Comparison of ENCODE assay signal across 17 cellular contexts in the genomic region with DNA sequence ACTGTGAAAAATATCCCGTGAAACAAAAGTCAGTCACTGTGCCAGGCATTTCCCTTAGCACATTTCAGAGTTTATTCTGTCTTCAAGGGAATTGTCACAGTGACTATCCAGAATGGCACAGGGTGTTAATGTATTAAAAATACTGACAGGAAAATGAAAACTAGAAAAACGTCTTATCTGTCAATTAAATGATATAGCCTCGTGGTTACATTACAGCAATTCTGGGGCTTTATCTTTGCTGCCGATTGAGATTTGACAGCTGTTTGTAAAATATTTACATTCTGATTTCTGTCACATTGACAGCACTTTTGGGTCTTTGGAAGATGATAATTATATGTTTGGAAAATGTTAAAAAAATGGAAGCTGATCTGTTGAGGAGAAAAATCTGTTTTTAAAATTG.
"Had no signal": no experiment of that assay in that cellular context is flagged by ENCODE, and none has a peak within 500 bp of the region (broad histone marks: within the 10 kb centered on the region; RNA-seq: fewer than 3 reads in every experiment).

No MANE protein-coding gene starts in this region.

- H3K27me3 ChIP-seq: stomach, suprapubic skin, testis, thyroid gland, tibial artery, tibial nerve, transverse colon, upper lobe of left lung, upper lobe of right lung, uterus, vagina had no signal

- H3K4me3 ChIP-seq: stomach, suprapubic skin, testis, thoracic aorta, thyroid gland, tibial artery, tibial nerve, transverse colon, upper lobe of left lung, upper lobe of right lung, uterus, vagina had no signal

- ATAC-seq: stimulated activated effector memory CD8-positive, alpha-beta T cell treated with anti-CD3 and anti-CD28 coated beads, Interleukin-12 subunit alpha, Interleukin-12 subunit beta, amount 100 ng/mL, for 72 hours; stimulated activated memory B cell treated with anti-CD40 and anti-IgM and Interleukin-4, amounts not matched to agents 10 μg/mL and 1 μg/mL and 100 μg/mL, for 72 hours; stimulated activated naive B cell treated with anti-CD40 and anti-IgM and Interleukin-4, amounts not matched to agents 10 μg/mL and 1 μg/mL and 100 μg/mL, for 72 hours; stimulated activated naive CD8-positive, alpha-beta T cell treated with anti-CD3 and anti-CD28 coated beads, Interleukin-15, amount 100 ng/mL, for 72 hours; stimulated activated naive CD8-positive, alpha-beta T cell treated with anti-CD3 and anti-CD28 coated beads, Interleukin-15, Interleukin-2, amounts not matched to agents 100 U/mL and 50 U/mL, for 24 hours; upper lobe of right lung had no signal

- H3K36me3 ChIP-seq: stomach, suprapubic skin, thoracic aorta, thyroid gland, tibial artery, tibial nerve, transverse colon, upper lobe of left lung, upper lobe of right lung, uterus, vagina had no signal

- H3K27ac ChIP-seq: stomach, suprapubic skin, testis, thoracic aorta, thyroid gland, tibial artery, tibial nerve, transverse colon, upper lobe of left lung, upper lobe of right lung, uterus, vagina had no signal

- H3K9me3 ChIP-seq: stomach, suprapubic skin, testis, thoracic aorta, thyroid gland, tibial artery, tibial nerve, transverse colon, upper lobe of left lung, upper lobe of right lung, uterus, vagina had no signal
